Comparison of ENCODE assay signal across 23 cellular contexts in the genomic region with DNA sequence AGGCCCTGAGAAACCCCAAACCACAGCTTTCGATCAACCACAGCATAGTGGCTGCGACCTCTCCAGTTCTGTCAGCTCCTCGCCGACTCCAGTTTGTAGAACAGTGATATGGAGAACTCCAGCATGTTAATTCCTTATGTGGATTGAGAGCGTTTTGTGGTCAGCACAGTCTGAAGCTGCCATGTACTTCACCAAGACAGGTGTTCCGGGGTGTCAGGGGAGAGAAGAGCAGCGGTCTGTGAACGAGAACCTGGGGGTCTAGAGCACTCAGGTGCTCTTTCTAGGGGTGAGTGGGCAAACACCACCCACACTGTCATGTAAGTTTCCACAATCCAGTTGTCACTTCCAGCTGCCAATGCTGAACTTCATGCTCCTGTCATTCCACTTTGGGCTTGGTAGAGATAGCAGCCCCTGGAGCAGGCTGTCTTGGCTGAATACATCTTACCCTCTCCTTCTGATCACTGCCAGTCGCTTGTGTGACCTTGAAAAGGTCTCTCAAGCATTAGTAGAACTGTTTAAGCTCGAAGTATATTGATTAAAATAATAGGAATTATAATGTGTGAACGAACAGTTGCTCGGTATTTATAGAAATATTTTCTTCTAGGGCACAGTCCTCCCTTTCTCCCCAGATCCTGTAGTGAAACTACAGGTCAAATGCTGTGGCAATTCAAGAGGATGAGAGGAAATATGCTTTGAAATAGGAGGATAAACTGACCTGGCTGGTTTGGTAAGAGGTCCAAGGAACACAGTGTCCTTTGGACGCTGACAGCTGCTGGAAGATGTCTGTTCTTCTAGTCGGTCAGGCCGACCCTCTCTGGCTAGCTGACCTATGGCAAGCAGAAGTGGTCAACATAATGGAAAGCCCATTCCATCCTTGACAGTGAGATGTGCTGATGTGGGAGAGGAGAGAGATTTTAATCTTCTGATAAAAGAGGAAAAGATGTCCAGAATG. TPM values are rescaled to one million over a fixed set of nuclear protein-coding genes. Genes with fewer than 3 reads are reported as not detected.
DNase-seq lines count a peak whose midpoint lies in the region; ATAC-seq, FAIRE-seq and TF ChIP-seq lines count a peak whose summit lies in the region.
"Had no signal": no experiment of that assay in that cellular context is flagged by ENCODE, and none has a peak within 500 bp of the region (broad histone marks: within the 10 kb centered on the region; RNA-seq: fewer than 3 reads in every experiment).

No MANE protein-coding gene starts in this region.

- no peaks in the 10 kb centered on the region for H3K79me2 ChIP-seq in GM12878 (ENCODE audit: control insufficient read depth, insufficient read depth, low read length)
- H3K79me2 ChIP-seq in osteoblast (ENCODE audit: insufficient read depth, low read length): no peaks in the 10 kb centered on the region

- H3K4me3 ChIP-seq in breast epithelium: no peak overlapping the region
- H3K4me3 ChIP-seq in GM12878: no peak overlapping the region
- H3K4me3 ChIP-seq in osteoblast (ENCODE audit: insufficient read depth, low read length): no peak overlapping the region
- no peak overlapping the region for H3K4me3 ChIP-seq in uterus
- H3K4me3 ChIP-seq in H7 (ENCODE audit: insufficient read depth, low read depth, low read length): no peak overlapping the region
- H3K4me3 ChIP-seq: GM23338, lower lobe of right lung had no signal

- WGBS in GM12878 (ENCODE audit: insufficient coverage, insufficient replicate concordance, low lambda C conversion rate, missing lambda C conversion rate): 53% methylated on average over 15 of the region's 15 CpGs

- intact Hi-C loops in breast epithelium (cut with DNase I; ENCODE audit: low total_unique reads) (no loop called here), MCF 10A (cut with micrococcal nuclease) (no loop called here), GM12878 (cut with micrococcal nuclease; ENCODE audit: unreplicated experiment) (loop anchor here (5.0 kb wide), 1 partner anchor 39 kb away; no protein-coding TSS in a partner anchor), uterus (cut with DNase I; ENCODE audit: low total_unique reads) (no loop called here)

- no peak for TF ChIP-seq RAD21 in GM12878 (IDR thresholded peaks at IDR 0.05; ENCODE audit: insufficient read depth, low read depth, low read length)

- no peak overlapping the region for H3K4me3 Mint-ChIP-seq in MCF 10A (ENCODE audit: unreplicated experiment)
- H3K4me3 Mint-ChIP-seq: activated T-cell treated with anti-CD3 and anti-CD28 coated beads, Interleukin-2, amount 50 U/mL, for 24 hours; CD4-positive, alpha-beta memory T cell; effector memory CD8-positive, alpha-beta T cell; GM23338; T-cell had no signal

- H3K9me3 Mint-ChIP-seq in MCF 10A (ENCODE audit: unreplicated experiment): no peaks in the 10 kb centered on the region
- H3K9me3 Mint-ChIP-seq: activated T-cell treated with anti-CD3 and anti-CD28 coated beads, Interleukin-2, amount 50 U/mL, for 24 hours; CD4-positive, alpha-beta memory T cell; effector memory CD8-positive, alpha-beta T cell; GM23338; immature natural killer cell; T-cell had no signal

- ATAC-seq in GM12878: peak; percentile 38; the same call in 1 of the 3 replicates
- no peak for ATAC-seq in GM18907 (IDR thresholded peaks at IDR 0.05; ENCODE audit: unreplicated experiment)
- ATAC-seq: effector memory CD8-positive, alpha-beta T cell; GM23338; stimulated activated naive CD8-positive, alpha-beta T cell treated with anti-CD3 and anti-CD28 coated beads, Interleukin-15, Interleukin-2, amounts not matched to agents 100 U/mL and 50 U/mL, for 24 hours; T-cell had no signal

- in situ Hi-C loops in GM12878 (cut with MboI): no loop called here

- no peak for TF ChIP-seq CTCF in breast epithelium (IDR thresholded peaks at IDR 0.05)
- no peak for TF ChIP-seq CTCF in MCF 10A (IDR thresholded peaks at IDR 0.05; ENCODE audit: unreplicated experiment)
- no peak for TF ChIP-seq CTCF in GM12878 (IDR thresholded peaks at IDR 0.05 in 2 of 3, conservative IDR thresholded peaks at IDR 0.05 in 1 of 3; ENCODE audit: control insufficient read depth in 2 of 3, extremely low read depth in 1 of 3, insufficient read depth in 1 of 3, low read depth in 3 of 3, low read length in 3 of 3)
- no peak for TF ChIP-seq CTCF in osteoblast (IDR thresholded peaks at IDR 0.05; ENCODE audit: extremely low read depth, low read depth, low read length)
- TF ChIP-seq CTCF in uterus (IDR thresholded peaks at IDR 0.05): no peak

- H3K4me1 Mint-ChIP-seq in MCF 10A (ENCODE audit: insufficient read depth, unreplicated experiment): no peaks in the 10 kb centered on the region
- H3K4me1 Mint-ChIP-seq: GM23338, T-cell had no signal

- no peak overlapping the region for H3K9ac ChIP-seq in GM12878 (ENCODE audit: control insufficient read depth, insufficient read depth, low read length)

- H3K9me3 ChIP-seq in breast epithelium (no peaks in the 10 kb centered on the region), GM12878 (replicated peaks; ENCODE audit: control insufficient read depth, insufficient read depth, low read length) (no peaks in the 10 kb centered on the region; the same call in 2 of the 3 replicates), osteoblast (ENCODE audit: low read depth, low read length) (no peaks in the 10 kb centered on the region), uterus (no peaks in the 10 kb centered on the region)
- H3K9me3 ChIP-seq: lower lobe of right lung had no signal

- peak overlapping the region; percentile 53 to 56 for H3K27ac ChIP-seq in breast epithelium
- no peak overlapping the region for H3K27ac ChIP-seq in GM12878 (ENCODE audit: control insufficient read depth, insufficient read depth)
- no peak overlapping the region for H3K27ac ChIP-seq in osteoblast (ENCODE audit: low read depth, low read length)
- H3K27ac ChIP-seq in uterus: peak overlapping the region; percentile 78 to 81
- H3K27ac ChIP-seq: lower lobe of right lung had no signal

- TF ChIP-seq POLR2A in breast epithelium (IDR thresholded peaks at IDR 0.05): no peak
- TF ChIP-seq POLR2A in GM12878 (IDR thresholded peaks at IDR 0.05; ENCODE audit: low read depth, low read length): no peak
- no peak for TF ChIP-seq POLR2A in uterus (IDR thresholded peaks at IDR 0.05)

- H3K27ac Mint-ChIP-seq in MCF 10A (ENCODE audit: low read depth, unreplicated experiment): no peak overlapping the region
- H3K27ac Mint-ChIP-seq: activated T-cell treated with anti-CD3 and anti-CD28 coated beads, Interleukin-2, amount 50 U/mL, for 24 hours; CD4-positive, alpha-beta memory T cell; effector memory CD8-positive, alpha-beta T cell; GM23338; immature natural killer cell; T-cell had no signal

- DNase-seq in breast epithelium (ENCODE audit: low spot score in 2 of 2): no peak
- no peak for DNase-seq in MCF 10A (ENCODE audit: unreplicated experiment)
- no peak for DNase-seq in GM12878 (ENCODE audit: low read depth, low spot score)
- DNase-seq in osteoblast (ENCODE audit: insufficient read length, low spot score, missing footprints): no peak
- peak; percentile 59 to 80 for DNase-seq in uterus
- DNase-seq in NCI-H187 treated with DMSO at 0.1 percent for 48 hours (lab: John Stamatoyannopoulos, UW): no peak
- no peak for DNase-seq in H7
- DNase-seq: activated CD4-positive, alpha-beta T cell treated with anti-CD3 and anti-CD28 coated beads, Interleukin-2, amount 50 U/mL, for 4 hours; activated naive CD4-positive, alpha-beta T cell treated with anti-CD3 and anti-CD28 coated beads, Interleukin-2, amount 50 U/mL, for 16 hours; activated T-cell treated with anti-CD3 and anti-CD28 coated beads, Interleukin-2, amount 50 U/mL, for 24 hours; CD4-positive, alpha-beta memory T cell; effector memory CD8-positive, alpha-beta T cell; glutamatergic neuron; immature natural killer cell; Karpas-422; lower lobe of right lung; NCI-H1105 treated with DMSO at 0.1 percent for 48 hours; NCI-H526; SHP77; stimulated activated naive CD8-positive, alpha-beta T cell treated with anti-CD3 and anti-CD28 coated beads, Interleukin-15, Interleukin-2, amounts not matched to agents 100 U/mL and 50 U/mL, for 24 hours; T-cell had no signal

- SMC1A ChIA-PET in GM12878 (lab: Charles Lee; ENCODE audit: uncharacterized antibody, unreplicated experiment): interaction anchor here (0.7 kb wide), 1 partner anchor 169 kb away, joined by 3 read pairs; no protein-coding TSS in a partner anchor

- CTCF ChIA-PET in MCF 10A (lab: Yijun Ruan, JAX) (interaction anchor here (0.5 to 0.7 kb wide), 2 partner anchors 13 to 929 kb away, joined by 3 read pairs; no protein-coding TSS in a partner anchor), GM12878 (lab: Yijun Ruan, JAX) (interaction anchor here (0.7 kb wide), 1 partner anchor 952 kb away, joined by 4 read pairs; no protein-coding TSS in a partner anchor)

- H3K27me3 ChIP-seq in breast epithelium (no peaks in the 10 kb centered on the region), GM12878 (replicated peaks in 1 of 2; ENCODE audit: control insufficient read depth in 2 of 2, insufficient read depth in 2 of 2, low read length in 1 of 2) (no peaks in the 10 kb centered on the region), osteoblast (ENCODE audit: insufficient read depth, low read length) (no peaks in the 10 kb centered on the region), uterus (no peaks in the 10 kb centered on the region), H7 (ENCODE audit: control insufficient read depth, insufficient read depth, low read length) (no peaks in the 10 kb centered on the region; the same call in 1 of the 2 replicates)

- no peak overlapping the region for H2AFZ ChIP-seq in GM12878 (ENCODE audit: control insufficient read depth, low read depth, low read length)
- peak overlapping the region; percentile 44 for H2AFZ ChIP-seq in osteoblast (ENCODE audit: low read length)
- H2AFZ ChIP-seq: GM23338 had no signal

- no peaks in the 10 kb centered on the region for H3K36me3 Mint-ChIP-seq in MCF 10A (ENCODE audit: insufficient read depth, unreplicated experiment)
- H3K36me3 Mint-ChIP-seq: CD4-positive, alpha-beta memory T cell; T-cell had no signal

- BruUV-seq in MCF 10A (replicated peaks; lab: Mats Ljungman, UMichigan) (no TSS peak), GM12878 (replicated peaks; lab: Mats Ljungman, UMichigan) (no TSS peak)

- peak; percentile 75 for FAIRE-seq in GM12878 (lab: Jason Lieb, UNC)

- RAD21 ChIA-PET in GM12878 (lab: Charles Lee; ENCODE audit: unreplicated experiment): interaction anchor here (0.7 kb wide), 1 partner anchor 79 kb away, joined by 6 read pairs; no protein-coding TSS in a partner anchor

- H4K20me1 ChIP-seq in GM12878 (ENCODE audit: control insufficient read depth, insufficient read depth) (no peaks in the 10 kb centered on the region), osteoblast (ENCODE audit: insufficient read depth, low read length) (no peaks in the 10 kb centered on the region)

- no peak for TF ChIP-seq EP300 in GM12878 (IDR thresholded peaks at IDR 0.05; ENCODE audit: borderline replicate concordance in 1 of 2, control insufficient read depth in 1 of 2, low read depth in 2 of 2, low read length in 2 of 2)

- H3K4me2 ChIP-seq in GM12878 (ENCODE audit: control insufficient read depth, insufficient read depth) (no peak overlapping the region), osteoblast (ENCODE audit: insufficient read depth, low read length) (no peak overlapping the region)
- H3K4me2 ChIP-seq: GM23338 had no signal

- H3K4me1 ChIP-seq in breast epithelium (no peaks in the 10 kb centered on the region), GM12878 (ENCODE audit: control insufficient read depth, insufficient read depth, low read length) (no peaks in the 10 kb centered on the region; the same call in 1 of the 2 replicates), osteoblast (ENCODE audit: insufficient read depth, low read length) (no peaks in the 10 kb centered on the region), uterus (peaks cover 0 to 3% of the 10 kb centered on the region in 2 donors)
- H3K4me1 ChIP-seq: lower lobe of right lung had no signal

- POLR2A ChIA-PET in MCF 10A (lab: Yijun Ruan, JAX) (interaction anchor here (0.6 to 2.1 kb wide), 2 partner anchors 19 to 20 kb away, joined by 3 to 5 read pairs; no protein-coding TSS in a partner anchor), GM12878 (lab: Charles Lee) (interaction anchor here (0.6 kb wide), 2 partner anchors 11 to 94 kb away, joined by 3 read pairs; no protein-coding TSS in a partner anchor)

- H3K36me3 ChIP-seq in breast epithelium (no peaks in the 10 kb centered on the region), GM12878 (ENCODE audit: control insufficient read depth in 2 of 2, insufficient read depth in 2 of 2, low read length in 1 of 2) (no peaks in the 10 kb centered on the region), osteoblast (ENCODE audit: insufficient read depth, low read length) (no peaks in the 10 kb centered on the region), uterus (no peaks in the 10 kb centered on the region), H7 (replicated peaks; ENCODE audit: control insufficient read depth, insufficient read depth, low read length) (no peaks in the 10 kb centered on the region)
- H3K36me3 ChIP-seq: lower lobe of right lung had no signal

- H3K27me3 Mint-ChIP-seq in MCF 10A (ENCODE audit: insufficient read depth, unreplicated experiment): no peaks in the 10 kb centered on the region
- H3K27me3 Mint-ChIP-seq: activated T-cell treated with anti-CD3 and anti-CD28 coated beads, Interleukin-2, amount 50 U/mL, for 24 hours had no signal

RNA-seq across cellular contexts. Expression of a gene that starts 15.8 kb away (rescaled TPM):
- total RNA-seq in breast epithelium: 10 to 100 TPM; 50.5 to 64.1 (median 51.7) TPM
- total RNA-seq in MCF 10A (2022): 116 and 125 TPM in 2 replicates
- 68.3 and 69.5 TPM in 2 replicates for total RNA-seq in GM12878 (2013; cell fraction: nucleolus; rRNA removed)
- 65.1 and 79.8 TPM in 2 replicates for total RNA-seq in GM12878 (2014; rRNA removed)
- 56.0 and 60.7 TPM in 2 replicates for total RNA-seq in GM12878 (2014; rRNA removed; fragmentation: Illumina TruSeq; extraction: Trizol)
- total RNA-seq in GM12878 (2021): 114 and 122 TPM in 2 replicates
- polyA plus RNA-seq in GM12878 (2011; ENCODE audit: low read depth): 29.9 TPM
- polyA plus RNA-seq in GM12878 (2011; rRNA removed): 72.3 and 77.3 TPM in 2 replicates
- polyA plus RNA-seq in GM12878 (2011; cell fraction: cytosol; rRNA removed): 68.0 and 83.7 TPM in 2 replicates
- polyA plus RNA-seq in GM12878 (2011; cell fraction: nucleus; rRNA removed): 87.7 and 110 TPM in 2 replicates
- 45.5 and 47.8 TPM in 2 replicates for polyA plus RNA-seq in GM12878 (2012)
- 66.0 and 85.4 TPM in 2 replicates for polyA plus RNA-seq in GM12878 (2014; fragmentation: Illumina TruSeq; extraction: Trizol)
- 10 to 100 TPM; 21.5 to 37.2 TPM for polyA plus RNA-seq in GM12878 (2014; fragmentation: Nextera tagmentation; extraction: Ambion mirVana)
- polyA plus RNA-seq in GM12878 (2014; rRNA removed): 83.6 and 88.6 TPM in 2 replicates
- 10 to 100 TPM; 66.6 to 68.3 TPM for polyA plus RNA-seq in GM12878 (2016; fragmentation: Nextera tagmentation; extraction: Ambion mirVana)
- 50.9 and 58.2 TPM in 2 replicates for polyA minus RNA-seq in GM12878 (2011; rRNA and poly(A)+ RNA removed)
- polyA minus RNA-seq in GM12878 (2011; cell fraction: cytosol; rRNA and poly(A)+ RNA removed): 18.9 and 22.6 TPM in 2 replicates
- polyA minus RNA-seq in GM12878 (2011; cell fraction: nucleus; rRNA and poly(A)+ RNA removed): 37.0 and 57.1 TPM in 2 replicates
- 66.6 and 72.8 TPM in 2 replicates for total RNA-seq in osteoblast
- total RNA-seq in uterus: 100 to 1,000 TPM in 1 of 4 donors, 10 to 100 TPM in 3; 32.6 to 153 (median 68.4) TPM
- total RNA-seq in H7 (2014; rRNA removed; shearing (Covaris generic)): 20.3 and 21.6 TPM in 2 replicates

Comparison
In these comparisons a context has a peak if more than half of its experiments do, and no peak if none do; other contexts are left out.
1. DNase-seq: peak in uterus (2 of 2); none in breast epithelium (0 of 2), MCF 10A (single experiment), GM12878 (single experiment), osteoblast (single experiment), NCI-H187 treated with DMSO at 0.1 percent for 48 hours (single experiment) and H7 (single experiment).
2. H3K27ac ChIP-seq: peak in breast epithelium (2 of 2) and uterus (2 of 2); none in GM12878 (single experiment) and osteoblast (single experiment).